ENCODE assay signal across 19 cellular contexts in genomic region chr7:96088579-96088978, GRCh38.
A peak's percentile ranks its signal among the peaks of the same experiment; 100 is the strongest.
DNase-seq lines count a peak whose midpoint lies in the region; ATAC-seq, FAIRE-seq and TF ChIP-seq lines count a peak whose summit lies in the region.
"Had no signal": no experiment of that assay in that cellular context is flagged by ENCODE, and none has a peak within 500 bp of the region (broad histone marks: within the 10 kb centered on the region; RNA-seq: fewer than 3 reads in every experiment).

No MANE protein-coding gene starts in this region.

- ATAC-seq in body of pancreas = peak; percentile 52
- ATAC-seq: activated CD4-positive, alpha-beta T cell treated with anti-CD3 and anti-CD28 coated beads for 36 hours; activated CD8-positive, alpha-beta memory T cell treated with anti-CD3 and anti-CD28 coated beads, Interleukin-2, amount 10 ng/mL, durations not matched to agents 7 days and 5 days; stimulated activated naive B cell treated with anti-CD40 and anti-IgM and Interleukin-4, amounts not matched to agents 10 μg/mL and 1 μg/mL and 100 μg/mL, for 72 hours had no signal

- no peak for TF ChIP-seq POLR2A in body of pancreas (IDR thresholded peaks at IDR 0.05)

- H3K27me3 ChIP-seq in body of pancreas (no peaks in the 10 kb centered on the region), osteoblast (ENCODE audit: insufficient read depth, low read length) (no peaks in the 10 kb centered on the region), ascending aorta (no peaks in the 10 kb centered on the region)
- H3K27me3 ChIP-seq: BLaER1 treated with 17β-estradiol and CSF1 and Interleukin-3, amounts not matched to agents 10 nM and 100 nM; neural progenitor cell had no signal

- H3K4me3 ChIP-seq in body of pancreas (no peak overlapping the region), osteoblast (ENCODE audit: insufficient read depth, low read length) (no peak overlapping the region), ascending aorta (no peak overlapping the region)
- H3K4me3 ChIP-seq: BLaER1 treated with 17β-estradiol and CSF1 and Interleukin-3, amounts not matched to agents 10 nM and 100 nM; neural progenitor cell had no signal

- peak; percentile 20 for DNase-seq in NCI-H1092 treated with DMSO at 0.1 percent for 48 hours (lab: John Stamatoyannopoulos, UW)
- DNase-seq in NCI-H1092 (lab: John Stamatoyannopoulos, UW) = no peak
- peak; percentile 26 for DNase-seq in NCI-H226
- no peak for DNase-seq in body of pancreas
- DNase-seq in osteoblast (ENCODE audit: insufficient read length, low spot score, missing footprints) = no peak
- no peak for DNase-seq in head of caudate nucleus
- no peak for DNase-seq in frontal cortex (ENCODE audit: low spot score in 2 of 2)
- no peak for DNase-seq in ascending aorta (ENCODE audit: low spot score in 2 of 2)
- DNase-seq: 8988T; activated CD4-positive, alpha-beta T cell treated with anti-CD3 and anti-CD28 coated beads for 36 hours; activated CD8-positive, alpha-beta memory T cell treated with anti-CD3 and anti-CD28 coated beads, Interleukin-2, amount 10 ng/mL, durations not matched to agents 7 days and 5 days; activated effector memory CD4-positive, alpha-beta T cell treated with Interleukin-2 at 50 U/mL for 16 hours; cortex of kidney; erythroblast; stimulated activated CD4-positive, alpha-beta T cell treated with anti-CD3 and anti-CD28 coated beads, Interleukin-15, amount 100 ng/mL, for 24 hours; stimulated activated naive B cell treated with anti-CD40 and anti-IgM and Interleukin-4, amounts not matched to agents 10 μg/mL and 1 μg/mL and 100 μg/mL, for 72 hours; trophoblast cell had no signal

- no peaks in the 10 kb centered on the region for H4K20me1 ChIP-seq in osteoblast (ENCODE audit: insufficient read depth, low read length)
- H4K20me1 ChIP-seq: BLaER1 treated with 17β-estradiol and CSF1 and Interleukin-3, amounts not matched to agents 10 nM and 100 nM had no signal

- H3K4me1 ChIP-seq in body of pancreas (peaks cover 16% of the 10 kb centered on the region), osteoblast (ENCODE audit: insufficient read depth, low read length) (peaks cover 15% of the 10 kb centered on the region), ascending aorta (peaks cover 0 to 2% of the 10 kb centered on the region in 2 donors)
- H3K4me1 ChIP-seq: neural progenitor cell had no signal

- intact Hi-C loops in body of pancreas (cut with DNase I) = no loop called here
- intact Hi-C loops in head of caudate nucleus (cut with DNase I) = no loop called here
- intact Hi-C loops in ascending aorta (cut with DNase I) = no loop called here

- no peak overlapping the region for H2AFZ ChIP-seq in osteoblast (ENCODE audit: low read length)
- H2AFZ ChIP-seq: neural progenitor cell had no signal

- H3K36me3 ChIP-seq in body of pancreas (replicated peaks in 1 of 2; ENCODE audit: insufficient read depth in 1 of 2, low read depth in 2 of 2) = no peaks in the 10 kb centered on the region
- no peaks in the 10 kb centered on the region for H3K36me3 ChIP-seq in osteoblast (ENCODE audit: insufficient read depth, low read length)
- H3K36me3 ChIP-seq in ascending aorta = no peaks in the 10 kb centered on the region
- H3K36me3 ChIP-seq: BLaER1 treated with 17β-estradiol and CSF1 and Interleukin-3, amounts not matched to agents 10 nM and 100 nM; neural progenitor cell had no signal

- H3K9me3 ChIP-seq in body of pancreas (no peaks in the 10 kb centered on the region), osteoblast (ENCODE audit: low read depth, low read length) (no peaks in the 10 kb centered on the region), ascending aorta (no peaks in the 10 kb centered on the region)
- H3K9me3 ChIP-seq: BLaER1 treated with 17β-estradiol and CSF1 and Interleukin-3, amounts not matched to agents 10 nM and 100 nM had no signal

- TF ChIP-seq CTCF in body of pancreas (IDR thresholded peaks at IDR 0.05) = no peak
- TF ChIP-seq CTCF in osteoblast (IDR thresholded peaks at IDR 0.05; ENCODE audit: extremely low read depth, low read depth, low read length) = no peak
- TF ChIP-seq CTCF in ascending aorta (IDR thresholded peaks at IDR 0.05) = no peak

- WGBS in body of pancreas, 2 donors = 21 to 28% methylated on average over 5 of the region's 5 CpGs

- H3K4me2 ChIP-seq in osteoblast (ENCODE audit: insufficient read depth, low read length) = peak overlapping the region; percentile 38
- H3K4me2 ChIP-seq: BLaER1 treated with 17β-estradiol and CSF1 and Interleukin-3, amounts not matched to agents 10 nM and 100 nM; neural progenitor cell had no signal

- FAIRE-seq in frontal cortex (lab: Jason Lieb, UNC) = no peak

- H3K79me2 ChIP-seq in osteoblast (ENCODE audit: insufficient read depth, low read length) = no peaks in the 10 kb centered on the region

- H3K27ac ChIP-seq in body of pancreas (no peak overlapping the region), osteoblast (ENCODE audit: low read depth, low read length) (no peak overlapping the region), ascending aorta (no peak overlapping the region)
- H3K27ac ChIP-seq: BLaER1 treated with 17β-estradiol and CSF1 and Interleukin-3, amounts not matched to agents 10 nM and 100 nM; neural progenitor cell had no signal

Comparison
In these comparisons a context has a peak if more than half of its experiments do, and no peak if none do; other contexts are left out.
1. DNase-seq: peak in NCI-H1092 treated with DMSO at 0.1 percent for 48 hours (single experiment) and NCI-H226 (single experiment); none in NCI-H1092 (single experiment), body of pancreas (0 of 4), osteoblast (single experiment), head of caudate nucleus (0 of 42), frontal cortex (0 of 2) and ascending aorta (0 of 2).